ENCODE assay signal across 21 cellular contexts in the genomic region with DNA sequence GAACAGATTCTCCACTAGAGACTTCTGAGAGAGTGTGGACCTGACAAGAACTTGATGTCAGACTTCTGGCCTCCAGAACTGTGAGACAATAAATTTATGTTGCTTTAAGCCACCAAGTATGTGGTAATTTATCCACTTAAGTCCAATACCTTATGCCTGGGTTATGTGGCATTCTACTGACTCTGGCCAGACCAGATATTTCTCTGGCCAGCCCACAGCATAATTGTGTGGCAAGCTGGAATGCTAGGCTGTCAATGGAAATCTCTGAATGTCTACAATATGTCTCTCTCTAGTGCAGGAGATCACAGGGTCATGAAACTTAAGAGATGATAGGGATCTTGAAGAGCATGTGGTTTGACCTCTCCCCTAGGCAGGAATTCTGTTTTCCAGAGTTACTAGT.
A peak's percentile ranks its signal among the peaks of the same experiment; 100 is the strongest.
DNase-seq lines count a peak whose midpoint lies in the region; ATAC-seq, FAIRE-seq and TF ChIP-seq lines count a peak whose summit lies in the region.
"Had no signal": no experiment of that assay in that cellular context is flagged by ENCODE, and none has a peak within 500 bp of the region (broad histone marks: within the 10 kb centered on the region; RNA-seq: fewer than 3 reads in every experiment).

No MANE protein-coding gene starts in this region.

- no peak for FAIRE-seq in GM12891 (lab: Jason Lieb, UNC)
- FAIRE-seq: A204.1 had no signal

- DNase-seq in AG08395 (ENCODE audit: low spot score) (peak; percentile 43), H4 (ENCODE audit: low spot score) (peak; percentile 23), amniotic epithelial cell (ENCODE audit: low read depth) (peak; percentile 79), glomerular visceral epithelial cell (ENCODE audit: extremely low spot score) (peak; percentile 21), superior temporal gyrus (ENCODE audit: extremely low spot score) (no peak), GM12891 (ENCODE audit: insufficient read length, low spot score) (no peak)
- no peak for DNase-seq in activated T-cell treated with anti-CD3 and anti-CD28 coated beads, Interleukin-2, amount 50 U/mL, for 1 hour
- DNase-seq: activated naive CD4-positive, alpha-beta T cell treated with anti-CD3 and anti-CD28 coated beads, Interleukin-2, amount 50 U/mL, for 16 hours; body of pancreas; effector CD4-positive, alpha-beta T cell; left colon; natural killer cell; NCI-H146; NCI-H524; spleen; stimulated activated CD4-positive, alpha-beta T cell treated with anti-CD3 and anti-CD28 coated beads, Interleukin-4, amount 100 ng/mL, for 1 hour; stimulated activated naive CD4-positive, alpha-beta T cell; SW 1271 had no signal

- TF ChIP-seq POLR2A in GM12891 (IDR thresholded peaks at IDR 0.05; ENCODE audit: low read depth, low read length) = no peak

- ATAC-seq in HG03108 (IDR thresholded peaks at IDR 0.05; ENCODE audit: unreplicated experiment) = no peak
- ATAC-seq: body of pancreas, HCT116, left colon, natural killer cell had no signal

TF ChIP-seq in GM12891, 5 proteins besides CTCF, POLR2A, EP300 and RAD21:
- TF ChIP-seq POU2F2 (IDR thresholded peaks at IDR 0.05; ENCODE audit: low read depth, low read length) = no peak
- no peak for TF ChIP-seq PAX5 (IDR thresholded peaks at IDR 0.05; ENCODE audit: insufficient read depth, low read length, severe bottlenecking)
- no peak for TF ChIP-seq POLR2AphosphoS5 (IDR thresholded peaks at IDR 0.05; ENCODE audit: low read depth, low read length)
- no peak for TF ChIP-seq SPI1 (IDR thresholded peaks at IDR 0.05; ENCODE audit: low read depth, low read length)
- no peak for TF ChIP-seq TAF1 (IDR thresholded peaks at IDR 0.05; ENCODE audit: low read depth, low read length)

Comparison
In these comparisons a context has a peak if more than half of its experiments do, and no peak if none do; other contexts are left out.
1. DNase-seq: peak in AG08395 (single experiment), H4 (single experiment), amniotic epithelial cell (single experiment) and glomerular visceral epithelial cell (single experiment); none in superior temporal gyrus (single experiment), GM12891 (single experiment) and activated T-cell treated with anti-CD3 and anti-CD28 coated beads, Interleukin-2, amount 50 U/mL, for 1 hour (single experiment).